ENCODE assay signal across 1 cellular context in the genomic region with DNA sequence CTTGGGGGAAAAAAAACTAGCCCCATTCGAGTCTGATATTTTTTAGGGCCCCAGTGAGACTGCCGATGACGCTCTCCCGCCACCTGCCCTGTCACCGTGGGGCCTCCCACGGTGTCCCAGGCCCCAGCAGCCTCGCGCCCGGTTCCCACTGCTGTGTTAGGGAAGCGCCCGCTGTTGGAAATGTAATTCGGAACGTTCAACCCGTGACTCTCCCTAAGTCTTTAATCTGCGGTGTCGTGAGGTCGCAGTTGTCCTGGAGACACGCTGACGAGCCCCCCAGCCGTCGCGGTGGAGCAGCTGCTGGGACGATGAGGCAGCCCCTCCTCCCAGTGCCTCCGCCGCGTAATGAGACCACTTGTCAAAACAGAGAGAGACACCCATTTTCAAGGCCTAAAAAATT.
TF ChIP-seq lines count a peak whose summit lies in the region.

No MANE protein-coding gene starts in this region.

TF ChIP-seq in IMR-90, 13 proteins besides CTCF, POLR2A, EP300 and RAD21:
- TF ChIP-seq CEBPB (IDR thresholded peaks at IDR 0.05; ENCODE audit: low read depth, low read length) (no peak), BHLHE40 (IDR thresholded peaks at IDR 0.05; ENCODE audit: low read depth, low read length) (no peak), RFX5 (IDR thresholded peaks at IDR 0.05; ENCODE audit: low read depth, low read length) (no peak), SMC3 (IDR thresholded peaks at IDR 0.05; ENCODE audit: low read depth, low read length) (no peak), NFE2L2 (IDR thresholded peaks at IDR 0.05; ENCODE audit: low read depth, low read length) (no peak), CHD1 (IDR thresholded peaks at IDR 0.05; ENCODE audit: low read depth, low read length) (no peak), MAZ (IDR thresholded peaks at IDR 0.05; ENCODE audit: borderline replicate concordance, low read depth, low read length) (no peak), FOS (IDR thresholded peaks at IDR 0.05; ENCODE audit: low read depth, low read length) (no peak), RCOR1 (IDR thresholded peaks at IDR 0.05; ENCODE audit: insufficient replicate concordance, low read length) (no peak), MAFK (IDR thresholded peaks at IDR 0.05; ENCODE audit: low read depth, low read length) (no peak), MXI1 (IDR thresholded peaks at IDR 0.05; ENCODE audit: borderline replicate concordance, low read depth, low read length) (no peak)
- TF ChIP-seq, protein P1, sequence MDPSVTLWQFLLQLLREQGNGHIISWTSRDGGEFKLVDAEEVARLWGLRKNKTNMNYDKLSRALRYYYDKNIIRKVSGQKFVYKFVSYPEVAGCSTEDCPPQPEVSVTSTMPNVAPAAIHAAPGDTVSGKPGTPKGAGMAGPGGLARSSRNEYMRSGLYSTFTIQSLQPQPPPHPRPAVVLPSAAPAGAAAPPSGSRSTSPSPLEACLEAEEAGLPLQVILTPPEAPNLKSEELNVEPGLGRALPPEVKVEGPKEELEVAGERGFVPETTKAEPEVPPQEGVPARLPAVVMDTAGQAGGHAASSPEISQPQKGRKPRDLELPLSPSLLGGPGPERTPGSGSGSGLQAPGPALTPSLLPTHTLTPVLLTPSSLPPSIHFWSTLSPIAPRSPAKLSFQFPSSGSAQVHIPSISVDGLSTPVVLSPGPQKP (IDR thresholded peaks at IDR 0.05; ENCODE audit: borderline replicate concordance, low read depth, low read length), result no peak
- TF ChIP-seq, protein P2, sequence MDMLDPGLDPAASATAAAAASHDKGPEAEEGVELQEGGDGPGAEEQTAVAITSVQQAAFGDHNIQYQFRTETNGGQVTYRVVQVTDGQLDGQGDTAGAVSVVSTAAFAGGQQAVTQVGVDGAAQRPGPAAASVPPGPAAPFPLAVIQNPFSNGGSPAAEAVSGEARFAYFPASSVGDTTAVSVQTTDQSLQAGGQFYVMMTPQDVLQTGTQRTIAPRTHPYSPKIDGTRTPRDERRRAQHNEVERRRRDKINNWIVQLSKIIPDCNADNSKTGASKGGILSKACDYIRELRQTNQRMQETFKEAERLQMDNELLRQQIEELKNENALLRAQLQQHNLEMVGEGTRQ (IDR thresholded peaks at IDR 0.05; ENCODE audit: low read depth, low read length), result no peak
